In genomic region chr14:106530423-106531107, GRCh38 we compare ENCODE assay signal across 9 cellular contexts.
A peak's percentile ranks its signal among the peaks of the same experiment; 100 is the strongest.
DNase-seq lines count a peak whose midpoint lies in the region; ATAC-seq and TF ChIP-seq lines count a peak whose summit lies in the region.
"Had no signal": no experiment of that assay in that cellular context is flagged by ENCODE, and none has a peak within 500 bp of the region (broad histone marks: within the 10 kb centered on the region; RNA-seq: fewer than 3 reads in every experiment).

No MANE protein-coding gene starts in this region.

- 72 to 74% methylated on average over 11 to 12 of the region's 12 CpGs for WGBS in testis, 2 donors
- 62% methylated on average over 12 of the region's 12 CpGs for whole genome bisulfite sequencing in mesenchymal stem cell
- WGBS in adrenal gland, 4 donors: 60 to 68% (median 63%) methylated on average over 3 to 12 of the region's 12 CpGs

- H2BK5ac ChIP-seq in mesenchymal stem cell (ENCODE audit: low read depth, low read length, poor library complexity, severe bottlenecking): no peak overlapping the region

- H3K4ac ChIP-seq in mesenchymal stem cell (ENCODE audit: low read depth in 1 of 2, low read length in 2 of 2): no peak overlapping the region

- no peak overlapping the region for H3K27ac Mint-ChIP-seq in activated T-helper 17 cell treated with anti-CD3 and anti-CD28 coated beads, Interleukin-2, amount 50 U/mL, for 72 hours

- no peak overlapping the region for H2AFZ ChIP-seq in mesenchymal stem cell (ENCODE audit: low read depth, low read length)

- H3K9me3 ChIP-seq in testis (no peaks in the 10 kb centered on the region), mesenchymal stem cell (ENCODE audit: control insufficient read depth, low read length) (peaks cover 16% of the 10 kb centered on the region), adrenal gland (replicated peaks in 1 of 3) (no peaks in the 10 kb centered on the region)

- no peak overlapping the region for H2AK5ac ChIP-seq in mesenchymal stem cell (ENCODE audit: low read length, severe bottlenecking)

- DNase-seq in activated effector memory CD4-positive, alpha-beta T cell treated with anti-CD3 and anti-CD28 coated beads, Interleukin-2, amount 50 U/mL, for 16 hours: peak; percentile 76
- no peak for DNase-seq in activated effector memory CD4-positive, alpha-beta T cell treated with Interleukin-2 at 50 U/mL for 16 hours
- DNase-seq in testis (peak; percentile 73), mesenchymal stem cell (no peak), adrenal gland (no peak), NOMO-1 treated with dmso at 0.1 percent for 144 hours (lab: John Stamatoyannopoulos, UW; ENCODE audit: unreplicated experiment) (no peak)

- H2BK120ac ChIP-seq in mesenchymal stem cell (ENCODE audit: low read depth, low read length): no peak overlapping the region

- H3K27me3 ChIP-seq in testis (no peaks in the 10 kb centered on the region), mesenchymal stem cell (ENCODE audit: control insufficient read depth in 1 of 2, insufficient read depth in 1 of 2, low read length in 2 of 2) (no peaks in the 10 kb centered on the region), adrenal gland (peaks cover 5% of the 10 kb centered on the region)
- H3K27me3 ChIP-seq: BLaER1 had no signal

- H3K27ac ChIP-seq in testis: no peak overlapping the region
- H3K27ac ChIP-seq in mesenchymal stem cell (ENCODE audit: low read length, poor library complexity, severe bottlenecking): no peak overlapping the region
- no peak overlapping the region for H3K27ac ChIP-seq in adrenal gland
- H3K27ac ChIP-seq: BLaER1 had no signal

- H3K4me2 ChIP-seq in mesenchymal stem cell (ENCODE audit: low read length, poor library complexity, severe bottlenecking): no peak overlapping the region
- H3K4me2 ChIP-seq: BLaER1 had no signal

- H2BK12ac ChIP-seq in mesenchymal stem cell (ENCODE audit: low read length in 2 of 2): no peak overlapping the region

- no peak overlapping the region for H3K9ac ChIP-seq in mesenchymal stem cell (ENCODE audit: low read length)
- H3K9ac ChIP-seq: BLaER1 had no signal

- H3K4me3 ChIP-seq in testis (no peak overlapping the region), mesenchymal stem cell (ENCODE audit: insufficient read depth in 1 of 2, low read depth in 1 of 2, low read length in 2 of 2) (no peak overlapping the region), adrenal gland (no peak overlapping the region)
- H3K4me3 ChIP-seq: BLaER1 had no signal

- H4K91ac ChIP-seq in mesenchymal stem cell (ENCODE audit: low read length): no peak overlapping the region

- ATAC-seq in HG03565 (IDR thresholded peaks at IDR 0.05; ENCODE audit: unreplicated experiment): peak; percentile 68
- ATAC-seq in activated T-helper 17 cell treated with anti-CD3 and anti-CD28 coated beads, Interleukin-2, amount 50 U/mL, for 72 hours (replicated peaks): peak; percentile 86

- TF ChIP-seq CTCF in testis (IDR thresholded peaks at IDR 0.05): no peak
- no peak for TF ChIP-seq CTCF in adrenal gland (IDR thresholded peaks at IDR 0.05)

- H3K9me3 Mint-ChIP-seq in activated T-helper 17 cell treated with anti-CD3 and anti-CD28 coated beads, Interleukin-2, amount 50 U/mL, for 72 hours: no peaks in the 10 kb centered on the region

- H3K27me3 Mint-ChIP-seq in activated T-helper 17 cell treated with anti-CD3 and anti-CD28 coated beads, Interleukin-2, amount 50 U/mL, for 72 hours: peaks cover 29% of the 10 kb centered on the region

- intact Hi-C loops in testis (cut with DNase I; ENCODE audit: low total_unique reads): no loop called here
- intact Hi-C loops in adrenal gland (cut with DNase I): no loop called here

- H3K36me3 ChIP-seq in testis (ENCODE audit: low read depth, missing control alignments) (no peaks in the 10 kb centered on the region), mesenchymal stem cell (ENCODE audit: control insufficient read depth in 1 of 2, insufficient read depth in 2 of 2, low read depth in 1 of 2, low read length in 2 of 2) (no peaks in the 10 kb centered on the region), adrenal gland (replicated peaks in 1 of 2) (no peaks in the 10 kb centered on the region)
- H3K36me3 ChIP-seq: BLaER1 had no signal

- TF ChIP-seq POLR2A in testis (IDR thresholded peaks at IDR 0.05) (no peak), adrenal gland (IDR thresholded peaks at IDR 0.05) (no peak)

- no peak overlapping the region for H3K14ac ChIP-seq in mesenchymal stem cell (ENCODE audit: low read length in 2 of 2)

- no peak overlapping the region for H3K23ac ChIP-seq in mesenchymal stem cell (ENCODE audit: low read length in 2 of 2)

- no peaks in the 10 kb centered on the region for H3K36me3 Mint-ChIP-seq in activated T-helper 17 cell treated with anti-CD3 and anti-CD28 coated beads, Interleukin-2, amount 50 U/mL, for 72 hours (ENCODE audit: low read depth)

- peak overlapping the region; percentile 16 for H3K4me3 Mint-ChIP-seq in activated T-helper 17 cell treated with anti-CD3 and anti-CD28 coated beads, Interleukin-2, amount 50 U/mL, for 72 hours

- no peak overlapping the region for H4K8ac ChIP-seq in mesenchymal stem cell (ENCODE audit: low read length)

- no peaks in the 10 kb centered on the region for H3K4me1 Mint-ChIP-seq in activated T-helper 17 cell treated with anti-CD3 and anti-CD28 coated beads, Interleukin-2, amount 50 U/mL, for 72 hours

- no peak overlapping the region for H2BK15ac ChIP-seq in mesenchymal stem cell (ENCODE audit: low read depth, poor library complexity, severe bottlenecking)

- H3K4me1 ChIP-seq in testis (no peaks in the 10 kb centered on the region), mesenchymal stem cell (ENCODE audit: control insufficient read depth, insufficient read depth, low read depth, low read length) (no peaks in the 10 kb centered on the region), adrenal gland (replicated peaks in 1 of 2) (no peaks in the 10 kb centered on the region)
- H3K4me1 ChIP-seq: BLaER1 had no signal

- H3K18ac ChIP-seq in mesenchymal stem cell (ENCODE audit: low read depth in 1 of 2, low read length in 2 of 2): no peak overlapping the region

- H3K79me1 ChIP-seq in mesenchymal stem cell (replicated peaks; ENCODE audit: low read length, poor library complexity, severe bottlenecking): no peaks in the 10 kb centered on the region

Comparison
In these comparisons a context has a peak if more than half of its experiments do, and no peak if none do; other contexts are left out.
1. DNase-seq: peak in activated effector memory CD4-positive, alpha-beta T cell treated with anti-CD3 and anti-CD28 coated beads, Interleukin-2, amount 50 U/mL, for 16 hours (single experiment) and testis (single experiment); none in activated effector memory CD4-positive, alpha-beta T cell treated with Interleukin-2 at 50 U/mL for 16 hours (single experiment), mesenchymal stem cell (single experiment), adrenal gland (0 of 7) and NOMO-1 treated with dmso at 0.1 percent for 144 hours (single experiment).